22 cellular contexts compared by ENCODE assay signal in the genomic region with DNA sequence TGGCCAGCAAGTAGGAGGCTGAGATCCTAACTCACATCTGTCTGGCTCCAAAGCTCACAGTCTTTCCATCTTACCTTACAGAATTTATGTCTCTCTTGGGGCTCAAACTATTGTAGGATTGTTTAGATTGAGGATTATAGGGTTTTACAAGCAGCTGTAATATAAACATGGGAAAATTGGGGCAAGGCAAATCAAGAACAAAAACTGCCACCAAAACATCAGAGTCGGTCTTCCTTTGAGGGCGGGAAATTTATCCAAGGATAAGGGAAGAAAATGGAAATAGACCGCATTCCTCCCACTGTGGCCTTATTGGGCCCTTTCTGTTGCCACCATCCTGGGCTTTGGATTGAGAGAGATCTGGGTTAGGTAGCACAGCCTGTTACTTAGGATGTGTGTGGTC. TPM values are rescaled to one million over a fixed set of nuclear protein-coding genes. Genes with fewer than 3 reads are reported as not detected.
DNase-seq lines count a peak whose midpoint lies in the region; ATAC-seq, FAIRE-seq and TF ChIP-seq lines count a peak whose summit lies in the region.
"Had no signal": no experiment of that assay in that cellular context is flagged by ENCODE, and none has a peak within 500 bp of the region (broad histone marks: within the 10 kb centered on the region; RNA-seq: fewer than 3 reads in every experiment).

No MANE protein-coding gene starts in this region.

- H3K36me3 ChIP-seq in GM23338 (ENCODE audit: insufficient read depth) (no peaks in the 10 kb centered on the region), OCI-LY1 (ENCODE audit: insufficient read depth, low read length) (no peaks in the 10 kb centered on the region), mesenchymal stem cell (ENCODE audit: control insufficient read depth in 1 of 2, insufficient read depth in 2 of 2, low read depth in 1 of 2, low read length in 2 of 2) (no peaks in the 10 kb centered on the region), HepG2 (replicated peaks in 1 of 2; ENCODE audit: control insufficient read depth in 1 of 2, insufficient read depth in 2 of 2, low read length in 2 of 2) (no peaks in the 10 kb centered on the region)

- H2BK15ac ChIP-seq in mesenchymal stem cell (ENCODE audit: low read depth, poor library complexity, severe bottlenecking), result no peak overlapping the region

- TF ChIP-seq CTCF in A549 (IDR thresholded peaks at IDR 0.05) (no peak), GM23338 (conservative IDR thresholded peaks at IDR 0.05; ENCODE audit: low read depth in 2 of 2) (no peak), OCI-LY1 (IDR thresholded peaks at IDR 0.05; ENCODE audit: low read length) (no peak), HepG2 (CRISPR knock-in tag; IDR thresholded peaks at IDR 0.05) (no peak)

- H2AFZ ChIP-seq in GM23338 (no peak overlapping the region), OCI-LY1 (ENCODE audit: low read length) (no peak overlapping the region), mesenchymal stem cell (ENCODE audit: low read depth, low read length) (no peak overlapping the region), HepG2 (ENCODE audit: low read length) (no peak overlapping the region)

- no peaks in the 10 kb centered on the region; the same call in 2 of the 3 replicates for H3K9me3 ChIP-seq in A549
- H3K9me3 ChIP-seq in OCI-LY1 (ENCODE audit: low read length), result no peaks in the 10 kb centered on the region
- H3K9me3 ChIP-seq in mesenchymal stem cell (ENCODE audit: control insufficient read depth, low read length), result no peaks in the 10 kb centered on the region
- no peaks in the 10 kb centered on the region for H3K9me3 ChIP-seq in HepG2 (ENCODE audit: low read length)

- no peaks in the 10 kb centered on the region for H3F3A ChIP-seq in GM23338 (replicated peaks; ENCODE audit: low read depth)
- no peaks in the 10 kb centered on the region for H3F3A ChIP-seq in OCI-LY1 (ENCODE audit: insufficient read depth, low read length)

- in situ Hi-C loops in HepG2 (cut with HindIII; ENCODE audit: extremely low pct_ligation_motif_present, low pct_unique_long_range_greater_than_20kb), result no loop called here

- H3K4me1 Mint-ChIP-seq in GM23338, result peaks cover 33% of the 10 kb centered on the region

- 94% methylated on average over 3 of the region's 3 CpGs for WGBS in A549 (ENCODE audit: missing lambda C conversion rate)
- WGBS in mesenchymal stem cell, result 95% methylated on average over 3 of the region's 3 CpGs
- WGBS in HepG2 (ENCODE audit: low lambda C conversion rate), result 45% methylated on average over 3 of the region's 3 CpGs

- H3K9me2 ChIP-seq in GM23338 (ENCODE audit: insufficient read depth) (no peaks in the 10 kb centered on the region), OCI-LY1 (ENCODE audit: low read depth, low read length) (no peaks in the 10 kb centered on the region)

- no peak overlapping the region for H3K4me2 ChIP-seq in A549
- H3K4me2 ChIP-seq in GM23338, result peak overlapping the region; percentile 62; the same call in 1 of the 2 replicates
- H3K4me2 ChIP-seq in OCI-LY1 (ENCODE audit: low read length), result no peak overlapping the region
- no peak overlapping the region for H3K4me2 ChIP-seq in mesenchymal stem cell (ENCODE audit: low read length, poor library complexity, severe bottlenecking)
- no peak overlapping the region for H3K4me2 ChIP-seq in HepG2 (ENCODE audit: low read depth, low read length)

- CTCF ChIA-PET in A549 (lab: Yijun Ruan, JAX), result interaction anchor here (1.4 to 4.1 kb wide), 5 partner anchors 12 to 226 kb away, joined by 4 to 20 read pairs (median 5); a partner anchor contains a TSS
- CTCF ChIA-PET in HepG2 (lab: Yijun Ruan, JAX; ENCODE audit: low intra/inter-chr PET ratio, low total read pairs), result no interaction called here

- no peak overlapping the region for H2BK12ac ChIP-seq in mesenchymal stem cell (ENCODE audit: low read length in 2 of 2)

- H4K20me1 ChIP-seq in GM23338 (replicated peaks; ENCODE audit: insufficient read depth) (no peaks in the 10 kb centered on the region), OCI-LY1 (ENCODE audit: insufficient read depth, low read length) (no peaks in the 10 kb centered on the region), HepG2 (ENCODE audit: insufficient read depth, low read length) (no peaks in the 10 kb centered on the region)

- no peaks in the 10 kb centered on the region for H3K9me3 Mint-ChIP-seq in GM23338

- BruUV-seq in HepG2 (replicated peaks; lab: Mats Ljungman, UMichigan), result no TSS peak

- H3K27ac ChIP-seq in A549, result peak overlapping the region; percentile 13 to 75; a peak in 3 of 6 replicates
- no peak overlapping the region for H3K27ac ChIP-seq in GM23338 (ENCODE audit: low read depth)
- peak overlapping the region; percentile 4 for H3K27ac ChIP-seq in OCI-LY1 (ENCODE audit: low read depth, low read length, poor library complexity, severe bottlenecking)
- H3K27ac ChIP-seq in mesenchymal stem cell (ENCODE audit: low read length, poor library complexity, severe bottlenecking), result no peak overlapping the region
- H3K27ac ChIP-seq in HepG2 (ENCODE audit: extremely low read length, insufficient read depth, low read length), result no peak overlapping the region
- H3K27ac ChIP-seq: C4-2B had no signal

- ATAC-seq in A549 (no peak), GM23338 (no peak), HG02763 (IDR thresholded peaks at IDR 0.05; ENCODE audit: unreplicated experiment) (no peak), HepG2 (no peak)
- ATAC-seq: HCT116, PC-3 had no signal

- H2BK120ac ChIP-seq in mesenchymal stem cell (ENCODE audit: low read depth, low read length), result no peak overlapping the region

- no peaks in the 10 kb centered on the region for H3K36me3 Mint-ChIP-seq in GM23338 (ENCODE audit: low read depth)

- no peak overlapping the region for H3K18ac ChIP-seq in mesenchymal stem cell (ENCODE audit: low read depth in 1 of 2, low read length in 2 of 2)

- H3K9ac ChIP-seq in OCI-LY1 (ENCODE audit: low read length), result no peak overlapping the region
- H3K9ac ChIP-seq in mesenchymal stem cell (ENCODE audit: low read length), result no peak overlapping the region
- no peak overlapping the region for H3K9ac ChIP-seq in HepG2 (ENCODE audit: insufficient read depth, low read depth, low read length)

- DNase-seq in A549 (ENCODE audit: low read depth in 1 of 2, low spot score in 1 of 2) (no peak), GM23338 (ENCODE audit: low spot score) (no peak), mesenchymal stem cell (no peak), NCI-H1417 (lab: John Stamatoyannopoulos, UW) (no peak), cerebellum (ENCODE audit: low spot score) (no peak), HepG2 (ENCODE audit: low spot score) (no peak)
- DNase-seq: AML-193, KG1, NCI-H1105 treated with DMSO at 0.1 percent for 48 hours, NCI-H187, NCI-H2107, NCI-H226, NCI-H524, PC-3, RPMI8226 had no signal

- no peaks in the 10 kb centered on the region for H3K79me2 ChIP-seq in GM23338 (replicated peaks; ENCODE audit: insufficient read depth)
- H3K79me2 ChIP-seq in OCI-LY1 (ENCODE audit: insufficient read depth, low read length), result no peaks in the 10 kb centered on the region
- H3K79me2 ChIP-seq in HepG2 (ENCODE audit: insufficient read depth, low read length), result no peaks in the 10 kb centered on the region

- no peak overlapping the region for H3K14ac ChIP-seq in mesenchymal stem cell (ENCODE audit: low read length in 2 of 2)

- POLR2A ChIA-PET in A549 (lab: Yijun Ruan, JAX), result no interaction called here
- POLR2A ChIA-PET in HepG2 (lab: Yijun Ruan, JAX), result no interaction called here

- TF ChIP-seq EP300 in A549 (IDR thresholded peaks at IDR 0.05) (no peak), HepG2 (IDR thresholded peaks at IDR 0.05; ENCODE audit: low read depth in 2 of 2, low read length in 2 of 2) (no peak), HepG2 (CRISPR knock-in tag; IDR thresholded peaks at IDR 0.05; ENCODE audit: borderline replicate concordance) (no peak)

- intact Hi-C loops in HepG2 (cut with micrococcal nuclease; ENCODE audit: unreplicated experiment), result no loop called here

- no peaks in the 10 kb centered on the region for H3K79me1 ChIP-seq in mesenchymal stem cell (replicated peaks; ENCODE audit: low read length, poor library complexity, severe bottlenecking)

- H3K27me3 ChIP-seq in GM23338 (ENCODE audit: insufficient read depth), result peaks cover 48% of the 10 kb centered on the region
- H3K27me3 ChIP-seq in OCI-LY1 (ENCODE audit: insufficient read depth, low read length), result no peaks in the 10 kb centered on the region
- H3K27me3 ChIP-seq in mesenchymal stem cell (ENCODE audit: control insufficient read depth in 1 of 2, insufficient read depth in 1 of 2, low read length in 2 of 2), result peaks cover 0 to 39% of the 10 kb centered on the region in 2 experiments
- H3K27me3 ChIP-seq in HepG2 (ENCODE audit: control insufficient read depth in 1 of 2, insufficient read depth in 2 of 2, low read length in 2 of 2), result peaks cover 3 to 30% of the 10 kb centered on the region in 2 experiments; a peak in 3 of 5 replicates

- H3K4me1 ChIP-seq in A549, result peaks cover 21% of the 10 kb centered on the region
- peaks cover 23% of the 10 kb centered on the region for H3K4me1 ChIP-seq in GM23338 (ENCODE audit: insufficient read depth)
- peaks cover 53% of the 10 kb centered on the region for H3K4me1 ChIP-seq in OCI-LY1 (ENCODE audit: insufficient read depth, low read length, severe bottlenecking)
- H3K4me1 ChIP-seq in mesenchymal stem cell (ENCODE audit: control insufficient read depth, insufficient read depth, low read depth, low read length), result peaks cover 3% of the 10 kb centered on the region
- H3K4me1 ChIP-seq in HepG2 (ENCODE audit: insufficient read depth, low read length), result 0 out of 2 replicates have a peak, but pooled peaks cover under 1% of the 10 kb centered on the region

- TF ChIP-seq POLR2A in A549 (IDR thresholded peaks at IDR 0.05; ENCODE audit: low read length) (no peak), HepG2 (IDR thresholded peaks at IDR 0.05; ENCODE audit: insufficient read depth in 1 of 2, low read depth in 2 of 2, low read length in 2 of 2) (no peak)

- TF ChIP-seq RAD21 in A549 (conservative IDR thresholded peaks at IDR 0.05 in 1 of 2, IDR thresholded peaks at IDR 0.05 in 1 of 2) (no peak), HepG2 (CRISPR knock-in tag; IDR thresholded peaks at IDR 0.05) (no peak)

- H3K4me3 ChIP-seq in A549 (no peak overlapping the region), GM23338 (no peak overlapping the region), OCI-LY1 (ENCODE audit: low read depth, low read length, poor library complexity, severe bottlenecking) (no peak overlapping the region), mesenchymal stem cell (ENCODE audit: insufficient read depth in 1 of 2, low read depth in 1 of 2, low read length in 2 of 2) (no peak overlapping the region), HepG2 (replicated peaks in 1 of 3; ENCODE audit: insufficient read depth in 1 of 3, low read depth in 2 of 3, low read length in 3 of 3) (no peak overlapping the region)

- H3K27ac Mint-ChIP-seq in GM23338, result no peak overlapping the region

- H3K23ac ChIP-seq in mesenchymal stem cell (ENCODE audit: low read length in 2 of 2), result no peak overlapping the region

- no peak overlapping the region for H4K8ac ChIP-seq in mesenchymal stem cell (ENCODE audit: low read length)

- H3K27me3 Mint-ChIP-seq in GM23338 (ENCODE audit: insufficient read depth, low read depth, poor library complexity), result peaks cover 14% of the 10 kb centered on the region

- H2BK5ac ChIP-seq in mesenchymal stem cell (ENCODE audit: low read depth, low read length, poor library complexity, severe bottlenecking), result no peak overlapping the region

- H3K4ac ChIP-seq in mesenchymal stem cell (ENCODE audit: low read depth in 1 of 2, low read length in 2 of 2), result no peak overlapping the region

- no peak overlapping the region for H4K91ac ChIP-seq in mesenchymal stem cell (ENCODE audit: low read length)

- no peak overlapping the region for H3K4me3 Mint-ChIP-seq in GM23338

- H2AK5ac ChIP-seq in mesenchymal stem cell (ENCODE audit: low read length, severe bottlenecking), result peak overlapping the region; percentile 1

- FAIRE-seq in A549 (lab: Jason Lieb, UNC) (no peak), HepG2 (lab: Jason Lieb, UNC) (no peak)
- FAIRE-seq: D721Med, GM12892, GM18507 had no signal

RNA-seq across cellular contexts. Expression of a gene that starts 22.5 kb away (rescaled TPM):
- 1.5 and 2.0 TPM in 2 replicates for polyA plus RNA-seq in A549 (2011; rRNA removed)
- polyA plus RNA-seq in A549 (2012; cell fraction: cytosol; rRNA removed), result 0.34 and 0.44 TPM in 2 replicates
- 2.1 and 2.6 TPM in 2 replicates for polyA plus RNA-seq in A549 (2012; cell fraction: nucleus; rRNA removed)
- 1.7 to 2.0 TPM (median 1.8 TPM) in 3 replicates for polyA plus RNA-seq in A549 (2017; fragmentation: RNase III; extraction: RNeasy Plus Mini Kit Qiagen cat#74134 plus additional on column Dnase treatment)
- polyA minus RNA-seq in A549 (2011; rRNA and poly(A)+ RNA removed), result 3.6 and 3.7 TPM in 2 replicates
- total RNA-seq in GM23338 (2014; rRNA removed; shearing (Covaris generic)), result 0.04 and 0.17 TPM in 2 replicates
- 0.03 and 0.05 TPM in 2 replicates for polyA plus RNA-seq in GM23338 (2016; fragmentation: Nextera tagmentation; extraction: Ambion mirVana)
- 0.68 TPM for polyA plus RNA-seq in mesenchymal stem cell (2013, experiment 1 of 2)
- polyA plus RNA-seq in mesenchymal stem cell (2013, experiment 2 of 2), result 0.55 TPM
- 0.91 TPM for total RNA-seq in cerebellum
- total RNA-seq in HepG2 (2016; rRNA removed; fragmentation: Illumina TruSeq; extraction: Trizol), result 0.02 TPM in 1 of 2 replicates, not detected in the other
- total RNA-seq in HepG2 (2016; cell fraction: cytosol; rRNA removed; fragmentation: Illumina TruSeq; extraction: Trizol; ENCODE audit: low read depth), result not detected in 2 replicates
- total RNA-seq in HepG2 (2016; cell fraction: insoluble cytoplasmic fraction; rRNA removed; fragmentation: Illumina TruSeq; extraction: Trizol), result 0.03 and 0.06 TPM in 2 replicates
- total RNA-seq in HepG2 (2016; cell fraction: membrane; rRNA removed; fragmentation: Illumina TruSeq; extraction: Trizol), result not detected in 2 replicates
- total RNA-seq in HepG2 (2016; cell fraction: nucleus; rRNA removed; fragmentation: Illumina TruSeq; extraction: Trizol), result 0.13 TPM in 1 of 2 replicates, not detected in the other
- 0.16 and 0.22 TPM in 2 replicates for polyA plus RNA-seq in HepG2 (2011; rRNA removed)
- 0.04 TPM in 2 replicates for polyA plus RNA-seq in HepG2 (2011; cell fraction: cytosol; rRNA removed)
- polyA plus RNA-seq in HepG2 (2011; cell fraction: nucleus; rRNA removed), result 0.32 and 0.40 TPM in 2 replicates
- polyA plus RNA-seq in HepG2 (2012), result 0.09 TPM in 2 replicates
- polyA plus RNA-seq in HepG2 (2016; cell fraction: cytosol; fragmentation: Illumina TruSeq; extraction: Trizol; ENCODE audit: low read depth), result not detected in 2 replicates
- not detected in 2 replicates for polyA plus RNA-seq in HepG2 (2016; cell fraction: insoluble cytoplasmic fraction; fragmentation: Illumina TruSeq; extraction: Trizol; ENCODE audit: low read depth)
- 0.02 and 0.16 TPM in 2 replicates for polyA plus RNA-seq in HepG2 (2016; cell fraction: membrane; fragmentation: Illumina TruSeq; extraction: Trizol; ENCODE audit: low read depth)
- polyA plus RNA-seq in HepG2 (2016; cell fraction: nucleus; fragmentation: Illumina TruSeq; extraction: Trizol; ENCODE audit: insufficient read depth, low read depth), result 0.17 and 0.34 TPM in 2 replicates
- polyA minus RNA-seq in HepG2 (2011; rRNA and poly(A)+ RNA removed; ENCODE audit: low replicate concordance), result not detected in 2 replicates
- not detected in 2 replicates for polyA minus RNA-seq in HepG2 (2011; cell fraction: cytosol; rRNA and poly(A)+ RNA removed)
- 0.12 and 0.13 TPM in 2 replicates for polyA minus RNA-seq in HepG2 (2011; cell fraction: nucleus; rRNA and poly(A)+ RNA removed)

Comparison
In these comparisons a context has a peak if more than half of its experiments do, and no peak if none do; other contexts are left out.
1. H3K27ac ChIP-seq: peak in A549 (2 of 2) and OCI-LY1 (single experiment); none in GM23338 (single experiment), mesenchymal stem cell (single experiment) and HepG2 (single experiment).